Comparison of ENCODE assay signal across 8 cellular contexts in the genomic region with DNA sequence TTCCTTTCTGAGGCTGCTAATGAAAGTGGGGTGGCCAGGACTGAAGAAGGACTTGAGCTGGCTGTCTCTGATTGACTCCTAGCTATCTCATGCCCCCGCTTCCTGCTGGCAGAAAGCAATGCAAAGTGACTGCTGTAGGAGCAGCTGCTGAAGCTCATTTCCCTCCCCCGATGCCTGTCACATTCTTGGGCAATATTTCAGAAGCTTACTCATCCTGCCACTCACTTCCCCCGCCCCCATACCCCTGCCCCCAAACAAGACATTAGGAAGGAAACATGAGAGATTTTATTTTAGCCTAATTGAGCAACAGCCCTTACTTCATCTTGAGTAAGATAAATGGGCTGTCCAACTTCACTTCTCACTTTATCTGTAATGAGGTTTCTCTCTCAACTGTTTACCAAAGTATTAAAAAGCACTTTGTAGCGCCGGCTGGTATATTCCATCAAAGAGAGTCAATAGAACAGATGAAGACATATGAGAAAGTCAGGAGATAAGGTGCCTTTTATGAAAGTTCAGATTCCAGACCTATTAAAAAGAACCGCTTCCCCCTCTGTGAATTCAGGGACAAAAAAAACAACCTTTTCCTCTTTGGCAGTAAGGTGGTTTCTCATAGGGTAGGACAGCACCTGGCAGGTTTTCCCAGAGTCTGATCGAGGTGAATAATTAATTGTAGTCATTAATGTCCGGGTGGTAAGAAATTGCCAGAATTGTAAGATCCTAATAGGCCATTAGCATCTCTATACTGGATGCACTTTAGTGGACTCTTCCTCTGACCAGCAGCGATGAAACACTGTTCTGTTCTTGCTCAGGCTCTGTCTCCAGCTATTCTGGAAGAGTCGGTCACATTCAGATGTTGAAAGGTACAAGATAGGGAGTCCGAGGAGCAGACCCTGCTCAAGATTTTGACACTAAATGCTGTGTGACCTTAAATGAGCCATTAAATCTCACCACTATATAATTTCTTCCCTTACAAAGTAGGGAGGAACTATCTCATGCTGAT.
A peak's percentile ranks its signal among the peaks of the same experiment; 100 is the strongest.
DNase-seq lines count a peak whose midpoint lies in the region; ATAC-seq lines count a peak whose summit lies in the region.

No MANE protein-coding gene starts in this region.

- ATAC-seq in GM19467 (IDR thresholded peaks at IDR 0.05; ENCODE audit: unreplicated experiment), result peak; percentile 98
- peak; percentile 83 for ATAC-seq in HG03565 (IDR thresholded peaks at IDR 0.05; ENCODE audit: unreplicated experiment)
- peak; percentile 69 for ATAC-seq in aorta (ENCODE audit: low FRiP score)

- intact Hi-C loops in posterior cingulate gyrus (cut with DNase I), result no loop called here
- intact Hi-C loops in aorta (cut with DNase I), result loop anchor here in 1 of 2 donors (5.0 kb wide), 2 partner anchors 67 to 553 kb away; partner anchors contain the start of gene LMO4

- no peaks in the 10 kb centered on the region for H3K27me3 ChIP-seq in aorta (ENCODE audit: control insufficient read depth in 1 of 2, insufficient read depth in 2 of 2, low read length in 1 of 2)

- DNase-seq in Caki2 (ENCODE audit: low read depth) (peak; percentile 44), NCI-H82 treated with DMSO at 0.1 percent for 48 hours (lab: John Stamatoyannopoulos, UW; ENCODE audit: unreplicated experiment) (peak; percentile 49), activated T-cell treated with anti-CD3 and anti-CD28 coated beads for 24 hours (ENCODE audit: low read depth) (peak; percentile 33), glomerular visceral epithelial cell (ENCODE audit: extremely low spot score) (peak; percentile 92), posterior cingulate gyrus (peak in 9 of 10 donors; percentile 15 to 93 (median 56)), aorta (peak in 1 of 2 donors; percentile 87)

- no peak overlapping the region for H3K27ac ChIP-seq in aorta (ENCODE audit: low read depth in 1 of 2, low read length in 2 of 2)

- no peaks in the 10 kb centered on the region for H3K36me3 ChIP-seq in aorta (ENCODE audit: control insufficient read depth in 1 of 2, insufficient read depth in 2 of 2, low read length in 1 of 2)

- no peaks in the 10 kb centered on the region for H3K9me3 ChIP-seq in aorta (ENCODE audit: control insufficient read depth, low read length)

- peaks cover 2 to 5% of the 10 kb centered on the region in 2 donors for H3K4me1 ChIP-seq in aorta (ENCODE audit: control insufficient read depth in 1 of 2, insufficient read depth in 2 of 2, low read length in 2 of 2)

- in situ Hi-C loops in Caki2 (cut with HindIII; ENCODE audit: low pct_unique_long_range_greater_than_20kb, low sequenced_read_pairs), result no loop called here

- WGBS in aorta, 2 donors, result 36% methylated on average over 11 of the region's 11 CpGs

- no peak overlapping the region for H3K4me3 ChIP-seq in aorta (ENCODE audit: low read length in 2 of 2)
